In genomic region chr2:173048901-173049661, GRCh38 we compare ENCODE assay signal across 1 cellular context.
TF ChIP-seq lines count a peak whose summit lies in the region.

No MANE protein-coding gene starts in this region.

TF ChIP-seq in SK-N-SH, 30 proteins besides CTCF, POLR2A, EP300 and RAD21 (continued from another document):
- TF ChIP-seq MAX (IDR thresholded peaks at IDR 0.05; ENCODE audit: low read depth) (no peak), RXRA (IDR thresholded peaks at IDR 0.05; ENCODE audit: borderline replicate concordance, low read depth) (peak; percentile 11; the same call in 1 of the 2 replicates), MEF2A (IDR thresholded peaks at IDR 0.05; ENCODE audit: borderline replicate concordance, low read depth) (peak; percentile 91), TCF12 (IDR thresholded peaks at IDR 0.05) (peak; percentile 81), USF1 (IDR thresholded peaks at IDR 0.05; ENCODE audit: borderline replicate concordance, low read depth) (no peak), CHD2 (IDR thresholded peaks at IDR 0.05; ENCODE audit: low read length, partially characterized antibody) (no peak), GABPA (IDR thresholded peaks at IDR 0.05; ENCODE audit: low read depth) (no peak), POLR2AphosphoS5 (IDR thresholded peaks at IDR 0.05; ENCODE audit: low read depth, low read length) (peak; percentile 61; the same call in 1 of the 2 replicates), TEAD4 (IDR thresholded peaks at IDR 0.05; ENCODE audit: borderline replicate concordance, insufficient read depth) (0 out of 2 replicates have a peak, but pooled peaks have one; percentile 52), RFX5 (IDR thresholded peaks at IDR 0.05; ENCODE audit: low read length) (no peak), REST (IDR thresholded peaks at IDR 0.05; ENCODE audit: low read depth, low read length) (no peak), NFIC (IDR thresholded peaks at IDR 0.05; ENCODE audit: borderline replicate concordance) (peak; percentile 87)
